Comparison of ENCODE assay signal across 2 cellular contexts in genomic region chr14:55130194-55130550, GRCh38.
TF ChIP-seq lines count a peak whose summit lies in the region.

No MANE protein-coding gene starts in this region.

TF ChIP-seq in SK-N-SH, 30 proteins besides CTCF, POLR2A, EP300 and RAD21 (continued from another document):
- TF ChIP-seq RCOR1 (IDR thresholded peaks at IDR 0.05; ENCODE audit: low read length) (no peak), USF1 (IDR thresholded peaks at IDR 0.05; ENCODE audit: borderline replicate concordance, low read depth) (no peak), RFX5 (IDR thresholded peaks at IDR 0.05; ENCODE audit: low read length) (no peak), EZH2phosphoT487 (IDR thresholded peaks at IDR 0.05; ENCODE audit: borderline replicate concordance, low read depth) (no peak), NFIC (IDR thresholded peaks at IDR 0.05; ENCODE audit: borderline replicate concordance) (no peak), IRF3 (IDR thresholded peaks at IDR 0.05; ENCODE audit: low read depth, low read length) (no peak)

TF ChIP-seq in SK-N-SH treated with all-trans-retinoic acid at 6 μM for 48 hours, 23 proteins besides CTCF, POLR2A, EP300 and RAD21 (continued from another document):
- TF ChIP-seq POU6F1 (CRISPR knock-in tag; IDR thresholded peaks at IDR 0.05; ENCODE audit: borderline replicate concordance, low read depth) (no peak), CREB5 (CRISPR knock-in tag; IDR thresholded peaks at IDR 0.05; ENCODE audit: low read depth) (no peak), ZFP3 (CRISPR knock-in tag; IDR thresholded peaks at IDR 0.05) (no peak), ESRRG (CRISPR knock-in tag; IDR thresholded peaks at IDR 0.05) (no peak), ZFP30 (CRISPR knock-in tag; IDR thresholded peaks at IDR 0.05) (no peak)
